In the genomic region with DNA sequence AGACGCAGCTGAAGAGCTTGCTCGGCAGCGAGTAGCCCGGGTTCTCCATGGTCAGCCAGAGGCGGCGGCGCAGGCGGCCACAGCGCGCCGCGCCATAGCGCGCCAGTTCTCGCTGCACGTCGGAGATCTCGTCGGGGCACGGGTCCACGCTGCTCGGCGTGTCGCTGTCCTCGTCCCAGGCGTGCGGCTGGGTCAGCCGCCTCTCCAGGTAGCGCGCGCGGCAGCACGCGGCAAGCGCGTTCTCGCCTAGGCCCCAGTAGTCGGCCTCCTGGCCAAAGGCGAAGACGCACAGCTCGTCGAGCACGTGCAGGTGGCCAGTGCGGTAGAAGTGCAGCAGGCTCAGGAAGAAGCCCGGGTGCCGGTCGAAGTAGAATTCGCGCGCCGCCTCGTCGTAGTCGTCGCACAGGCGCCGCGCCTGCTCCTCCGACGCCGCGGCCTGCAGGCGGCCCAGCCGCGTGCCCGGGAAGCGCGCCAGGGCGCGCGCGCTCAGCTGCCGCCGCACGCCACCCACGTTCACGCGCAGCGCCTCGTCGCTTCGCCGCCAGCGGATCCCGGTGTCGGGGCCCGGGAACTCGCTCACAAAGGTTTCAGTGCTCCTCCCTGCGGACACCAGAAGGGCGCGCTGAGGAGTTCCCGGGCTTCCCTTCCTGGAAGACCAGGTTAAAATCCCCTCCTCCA, we compare ENCODE assay signal across 1 cellular context.
TF ChIP-seq lines count a peak whose summit lies in the region.

No MANE protein-coding gene starts in this region.

TF ChIP-seq in GM12878, 131 proteins besides CTCF, POLR2A, EP300 and RAD21:
- no peak for TF ChIP-seq SUZ12 (IDR thresholded peaks at IDR 0.05; ENCODE audit: unreplicated experiment)
- TF ChIP-seq CHD4 (IDR thresholded peaks at IDR 0.05), result no peak
- TF ChIP-seq CBX3 (IDR thresholded peaks at IDR 0.05; ENCODE audit: borderline replicate concordance, low read depth), result no peak
- TF ChIP-seq HDAC6 (IDR thresholded peaks at IDR 0.05; ENCODE audit: unreplicated experiment), result peak; percentile 66
- peak in 1 of 2 experiments; percentile 24; a peak in 1 of 4 replicates for TF ChIP-seq BHLHE40 (IDR thresholded peaks at IDR 0.05; ENCODE audit: borderline replicate concordance in 1 of 2, low read depth in 2 of 2, low read length in 1 of 2)
- TF ChIP-seq POLR2AphosphoS5 (IDR thresholded peaks at IDR 0.05; ENCODE audit: low read length), result no peak
- TF ChIP-seq SREBF2 (IDR thresholded peaks at IDR 0.05; ENCODE audit: low read length), result no peak
- TF ChIP-seq, protein P1, sequence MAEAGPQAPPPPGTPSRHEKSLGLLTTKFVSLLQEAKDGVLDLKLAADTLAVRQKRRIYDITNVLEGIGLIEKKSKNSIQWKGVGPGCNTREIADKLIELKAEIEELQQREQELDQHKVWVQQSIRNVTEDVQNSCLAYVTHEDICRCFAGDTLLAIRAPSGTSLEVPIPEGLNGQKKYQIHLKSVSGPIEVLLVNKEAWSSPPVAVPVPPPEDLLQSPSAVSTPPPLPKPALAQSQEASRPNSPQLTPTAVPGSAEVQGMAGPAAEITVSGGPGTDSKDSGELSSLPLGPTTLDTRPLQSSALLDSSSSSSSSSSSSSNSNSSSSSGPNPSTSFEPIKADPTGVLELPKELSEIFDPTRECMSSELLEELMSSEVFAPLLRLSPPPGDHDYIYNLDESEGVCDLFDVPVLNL (IDR thresholded peaks at IDR 0.05; ENCODE audit: low read depth, low read length), result no peak
